Comparison of ENCODE assay signal across 10 cellular contexts in genomic region chr12:62848418-62848817, GRCh38.
DNase-seq lines count a peak whose midpoint lies in the region; ATAC-seq and TF ChIP-seq lines count a peak whose summit lies in the region.
"Had no signal": no experiment of that assay in that cellular context is flagged by ENCODE, and none has a peak within 500 bp of the region (broad histone marks: within the 10 kb centered on the region; RNA-seq: fewer than 3 reads in every experiment).

No MANE protein-coding gene starts in this region.

- TF ChIP-seq CTCF in fibroblast of the aortic adventitia (IDR thresholded peaks at IDR 0.05; ENCODE audit: insufficient read depth, low read length) = no peak
- TF ChIP-seq CTCF in GM10248 (IDR thresholded peaks at IDR 0.05; ENCODE audit: control extremely low read depth, extremely low read depth, low read depth, missing control alignments) = no peak

- H3K4me3 ChIP-seq in fibroblast of the aortic adventitia (ENCODE audit: low read depth, low read length) = no peak overlapping the region

- POLR2A ChIA-PET in GM10248 (lab: Yijun Ruan, JAX) = no interaction called here

- DNase-seq in stimulated activated CD4-positive, alpha-beta T cell treated with anti-CD3 and anti-CD28 coated beads, Interleukin-4, amount 100 ng/mL, for 48 hours (ENCODE audit: low read depth in 2 of 2) = peak; percentile 1 to 2
- DNase-seq in stimulated activated CD4-positive, alpha-beta T cell treated with anti-CD3 and anti-CD28 coated beads, Interleukin-2, amount 100 ng/mL, for 48 hours = no peak
- DNase-seq in LHCN-M2 (ENCODE audit: low read depth) (peak; percentile 82), fibroblast of the aortic adventitia (ENCODE audit: low read depth) (peak; percentile 32), GM10248 (ENCODE audit: extremely low spot score) (no peak), NCI-H1105 treated with DMSO at 0.1 percent for 48 hours (lab: John Stamatoyannopoulos, UW) (no peak)
- DNase-seq: activated CD4-positive, alpha-beta T cell treated with anti-CD3 and anti-CD28 coated beads, Interleukin-2, amount 10 ng/mL, durations not matched to agents 7 days and 5 days; naive thymus-derived CD8-positive, alpha-beta T cell had no signal

- CTCF ChIA-PET in GM10248 (lab: Yijun Ruan, JAX) = interaction anchor here (1.2 to 2.2 kb wide), 5 partner anchors 11 to 64 kb away, joined by 3 to 9 read pairs (median 5); no protein-coding TSS in a partner anchor

- no peak for ATAC-seq in HG03175 (IDR thresholded peaks at IDR 0.05; ENCODE audit: unreplicated experiment)
- ATAC-seq in HG02981 (IDR thresholded peaks at IDR 0.05; ENCODE audit: unreplicated experiment) = no peak
- ATAC-seq: naive thymus-derived CD8-positive, alpha-beta T cell had no signal

Comparison
In these comparisons a context has a peak if more than half of its experiments do, and no peak if none do; other contexts are left out.
1. DNase-seq: peak in stimulated activated CD4-positive, alpha-beta T cell treated with anti-CD3 and anti-CD28 coated beads, Interleukin-4, amount 100 ng/mL, for 48 hours (2 of 2), LHCN-M2 (single experiment) and fibroblast of the aortic adventitia (single experiment); none in stimulated activated CD4-positive, alpha-beta T cell treated with anti-CD3 and anti-CD28 coated beads, Interleukin-2, amount 100 ng/mL, for 48 hours (0 of 2), GM10248 (single experiment) and NCI-H1105 treated with DMSO at 0.1 percent for 48 hours (single experiment).